Comparison of ENCODE assay signal across 8 cellular contexts in genomic region chr6:161694995-161695394, GRCh38.
DNase-seq lines count a peak whose midpoint lies in the region; ATAC-seq and TF ChIP-seq lines count a peak whose summit lies in the region.

No MANE protein-coding gene starts in this region.

- H3K9ac ChIP-seq in fibroblast of lung (ENCODE audit: insufficient read depth, low read length), result no peak overlapping the region

- H3K4me3 ChIP-seq in heart right ventricle (no peak overlapping the region), right atrium auricular region (no peak overlapping the region), fibroblast of lung (replicated peaks in 1 of 4; ENCODE audit: control extremely low read depth in 1 of 4, insufficient read depth in 1 of 4, low read depth in 3 of 4, low read length in 4 of 4) (no peak overlapping the region), upper lobe of right lung (no peak overlapping the region), prostate gland (no peak overlapping the region)

- H3K27me3 ChIP-seq in heart right ventricle, result no peaks in the 10 kb centered on the region
- H3K27me3 ChIP-seq in right atrium auricular region, result no peaks in the 10 kb centered on the region
- H3K27me3 ChIP-seq in fibroblast of lung (ENCODE audit: control insufficient read depth, insufficient read depth, low read length), result no peaks in the 10 kb centered on the region
- H3K27me3 ChIP-seq in upper lobe of right lung, result no peaks in the 10 kb centered on the region
- no peaks in the 10 kb centered on the region for H3K27me3 ChIP-seq in prostate gland (replicated peaks; ENCODE audit: insufficient read depth)

- H2AFZ ChIP-seq in fibroblast of lung (ENCODE audit: low read length), result no peak overlapping the region

- no peak for TF ChIP-seq POLR2A in prostate gland (IDR thresholded peaks at IDR 0.05)

- TF ChIP-seq CTCF in heart right ventricle (IDR thresholded peaks at IDR 0.05) (peak in 8 of 9 donors; percentile 12 to 61 (median 54)), right atrium auricular region (IDR thresholded peaks at IDR 0.05) (peak in 1 of 2 donors; percentile 59), fibroblast of lung (conservative IDR thresholded peaks at IDR 0.05 in 1 of 2, IDR thresholded peaks at IDR 0.05 in 1 of 2; ENCODE audit: low read depth in 1 of 2, low read length in 2 of 2) (peak; percentile 55 to 69), upper lobe of right lung (IDR thresholded peaks at IDR 0.05) (peak; percentile 52), prostate gland (IDR thresholded peaks at IDR 0.05) (no peak)

- WGBS in heart right ventricle, 2 donors, result 71 to 76% methylated on average over 3 of the region's 3 CpGs
- 71% methylated on average over 3 of the region's 3 CpGs for WGBS in prostate gland

- no peak overlapping the region for H3K27ac ChIP-seq in heart right ventricle
- no peak overlapping the region for H3K27ac ChIP-seq in right atrium auricular region
- H3K27ac ChIP-seq in fibroblast of lung (ENCODE audit: insufficient read depth, low read length), result no peak overlapping the region
- no peak overlapping the region for H3K27ac ChIP-seq in upper lobe of right lung
- H3K27ac ChIP-seq in prostate gland, result no peak overlapping the region

- no peaks in the 10 kb centered on the region for H3K36me3 ChIP-seq in heart right ventricle
- no peaks in the 10 kb centered on the region for H3K36me3 ChIP-seq in right atrium auricular region
- no peaks in the 10 kb centered on the region for H3K36me3 ChIP-seq in fibroblast of lung (ENCODE audit: control insufficient read depth, insufficient read depth, low read length)
- no peaks in the 10 kb centered on the region for H3K36me3 ChIP-seq in upper lobe of right lung
- H3K36me3 ChIP-seq in prostate gland, result no peaks in the 10 kb centered on the region

- H3K9me3 ChIP-seq in heart right ventricle (no peaks in the 10 kb centered on the region), right atrium auricular region (no peaks in the 10 kb centered on the region), fibroblast of lung (ENCODE audit: control insufficient read depth, insufficient read depth, low read depth, low read length) (no peaks in the 10 kb centered on the region), upper lobe of right lung (no peaks in the 10 kb centered on the region), prostate gland (no peaks in the 10 kb centered on the region)

- H3K79me2 ChIP-seq in fibroblast of lung (ENCODE audit: control insufficient read depth, insufficient read depth, low read length), result no peaks in the 10 kb centered on the region

- H3K4me1 ChIP-seq in heart right ventricle (no peaks in the 10 kb centered on the region), right atrium auricular region (no peaks in the 10 kb centered on the region), fibroblast of lung (ENCODE audit: control insufficient read depth, extremely low read depth, insufficient read depth, low read length) (no peaks in the 10 kb centered on the region), upper lobe of right lung (no peaks in the 10 kb centered on the region), prostate gland (replicated peaks) (no peaks in the 10 kb centered on the region)

- DNase-seq in heart right ventricle (no peak), right atrium auricular region (ENCODE audit: low spot score) (no peak), NCI-H82 treated with DMSO at 0.1 percent for 48 hours (lab: John Stamatoyannopoulos, UW; ENCODE audit: unreplicated experiment) (peak; percentile 25), fibroblast of lung (ENCODE audit: low read depth in 2 of 2) (peak; percentile 11 to 54), upper lobe of right lung (no peak), nucleus accumbens (lab: John Stamatoyannopoulos, UW) (no peak), prostate gland (ENCODE audit: low spot score) (no peak)

- H3K4me2 ChIP-seq in fibroblast of lung (ENCODE audit: extremely low read depth, insufficient read depth, low read length), result no peak overlapping the region

- ATAC-seq in heart right ventricle (peak in 2 of 8 donors; percentile 24 to 41), upper lobe of right lung (peak; percentile 17), HG03139 (IDR thresholded peaks at IDR 0.05; ENCODE audit: unreplicated experiment) (no peak)

- no peaks in the 10 kb centered on the region for H4K20me1 ChIP-seq in fibroblast of lung (ENCODE audit: control insufficient read depth, extremely low read depth, insufficient read depth, low read length)

- intact Hi-C loops in heart right ventricle (cut with DNase I) (loop anchor here in 6 of 10 donors (2.0 to 10.0 kb wide), 5 partner anchors 273 to 303 kb away; no protein-coding TSS in a partner anchor), upper lobe of right lung (cut with DNase I) (no loop called here), prostate gland (cut with DNase I) (loop anchor here (10.0 kb wide), 1 partner anchor 280 kb away; no protein-coding TSS in a partner anchor)

Comparison
In these comparisons a context has a peak if more than half of its experiments do, and no peak if none do; other contexts are left out.
1. DNase-seq: peak in NCI-H82 treated with DMSO at 0.1 percent for 48 hours (single experiment) and fibroblast of lung (2 of 2); none in heart right ventricle (0 of 2), right atrium auricular region (single experiment), upper lobe of right lung (single experiment), nucleus accumbens (0 of 56) and prostate gland (single experiment).
2. CTCF ChIP-seq: peak in heart right ventricle (8 of 9), fibroblast of lung (2 of 2) and upper lobe of right lung (single experiment); none in prostate gland (0 of 4).